Comparison of ENCODE assay signal across 8 cellular contexts in genomic region chr22:28800308-28801041, GRCh38. TPM values are rescaled to one million over a fixed set of nuclear protein-coding genes. Genes with fewer than 3 reads are reported as not detected.
DNase-seq lines count a peak whose midpoint lies in the region; ATAC-seq and TF ChIP-seq lines count a peak whose summit lies in the region.

TSS of gene XBP1 (minus strand) at chr22:28800569.

- peak within 1 kb of the TSS; percentile 100 for H3K27ac Mint-ChIP-seq in activated CD4-positive, alpha-beta T cell treated with anti-CD3 and anti-CD28 coated beads, Interleukin-2, amount 10 ng/mL, durations not matched to agents 7 days and 5 days

- no peak for TF ChIP-seq CTCF in coronary artery (IDR thresholded peaks at IDR 0.05)

- H3K4me1 Mint-ChIP-seq in activated CD4-positive, alpha-beta T cell treated with anti-CD3 and anti-CD28 coated beads, Interleukin-2, amount 10 ng/mL, durations not matched to agents 7 days and 5 days = peaks cover 51% of the 10 kb centered on the region

- peak within 1 kb of the TSS; percentile 95 for H3K4me3 Mint-ChIP-seq in activated CD4-positive, alpha-beta T cell treated with anti-CD3 and anti-CD28 coated beads, Interleukin-2, amount 10 ng/mL, durations not matched to agents 7 days and 5 days

- ATAC-seq in GM19043 (IDR thresholded peaks at IDR 0.05; ENCODE audit: low read depth, unreplicated experiment) (peak; percentile 76), HG03354 (IDR thresholded peaks at IDR 0.05; ENCODE audit: poor library complexity, severe bottlenecking, unreplicated experiment) (peak; percentile 82), left colon (peak; percentile 85)

- H3K9me3 Mint-ChIP-seq in activated CD4-positive, alpha-beta T cell treated with anti-CD3 and anti-CD28 coated beads, Interleukin-2, amount 10 ng/mL, durations not matched to agents 7 days and 5 days = no peaks in the 10 kb centered on the region

- CTCF ChIA-PET in activated CD4-positive, alpha-beta T cell treated with anti-CD3 and anti-CD28 coated beads, Interleukin-2, amount 10 ng/mL, durations not matched to agents 7 days and 5 days (lab: Charles Lee) = interaction anchor here (0.5 to 6.8 kb wide), 9 partner anchors 8 to 856 kb away, joined by 3 to 52 read pairs (median 5); partner anchors contain the start of gene CCDC117

- DNase-seq in Ammon's horn (ENCODE audit: low spot score) = peak; percentile 97
- peak; percentile 63 to 92 for DNase-seq in NCI-H526 (lab: John Stamatoyannopoulos, UW)
- peak; percentile 90 for DNase-seq in activated CD4-positive, alpha-beta T cell treated with anti-CD3 and anti-CD28 coated beads, Interleukin-2, amount 10 ng/mL, durations not matched to agents 7 days and 5 days
- DNase-seq in coronary artery (ENCODE audit: low spot score) = peak; percentile 95
- peak; percentile 94 to 96 for DNase-seq in left colon
- peak; percentile 81 to 84 for DNase-seq in stimulated activated CD4-positive, alpha-beta T cell treated with anti-CD3 and anti-CD28 coated beads, Interleukin-1b, Interleukin-23, amount 100 ng/mL, for 4 hours (ENCODE audit: low read depth in 2 of 2)

- intact Hi-C loops in left colon (cut with DNase I, micrococcal nuclease) = no loop called here

- POLR2A ChIA-PET in activated CD4-positive, alpha-beta T cell treated with anti-CD3 and anti-CD28 coated beads, Interleukin-2, amount 10 ng/mL, durations not matched to agents 7 days and 5 days (lab: Charles Lee) = interaction anchor here (0.6 to 3.4 kb wide), 6 partner anchors 11 to 458 kb away, joined by 3 to 28 read pairs (median 4); partner anchors contain the start of genes CHEK2 and HSCB

- peak within 1 kb of the TSS; percentile 97 for H3K4me3 ChIP-seq in coronary artery

- H3K27ac ChIP-seq in coronary artery = peak within 1 kb of the TSS; percentile 94 to 100

- H3K36me3 Mint-ChIP-seq in activated CD4-positive, alpha-beta T cell treated with anti-CD3 and anti-CD28 coated beads, Interleukin-2, amount 10 ng/mL, durations not matched to agents 7 days and 5 days (ENCODE audit: low read depth) = peaks cover 60% of the 10 kb centered on the region

- no peaks in the 10 kb centered on the region for H3K27me3 Mint-ChIP-seq in activated CD4-positive, alpha-beta T cell treated with anti-CD3 and anti-CD28 coated beads, Interleukin-2, amount 10 ng/mL, durations not matched to agents 7 days and 5 days

RNA-seq across cellular contexts. Expression of gene XBP1, which starts in this region (rescaled TPM):
- 100 to 1,000 TPM; 159 to 184 TPM for total RNA-seq in activated CD4-positive, alpha-beta T cell treated with anti-CD3 and anti-CD28 coated beads, Interleukin-2, amount 10 ng/mL, durations not matched to agents 7 days and 5 days
- 100 to 1,000 TPM; 206 to 255 TPM for total RNA-seq in left colon

Comparison
In these comparisons a context has a peak if more than half of its experiments do, and no peak if none do; other contexts are left out.
1. Peak in every context shown above with its lines: DNase-seq, ATAC-seq, H3K4me3 ChIP-seq and H3K27ac ChIP-seq.